In genomic region chr10:58511765-58512469, GRCh38 we compare ENCODE assay signal across 8 cellular contexts. TPM values are rescaled to one million over a fixed set of nuclear protein-coding genes. Genes with fewer than 3 reads are reported as not detected.
DNase-seq lines count a peak whose midpoint lies in the region; ATAC-seq, FAIRE-seq and TF ChIP-seq lines count a peak whose summit lies in the region.

No MANE protein-coding gene starts in this region.

- POLR2A ChIA-PET in AG04449 (lab: Yijun Ruan, JAX) (interaction anchor here (1.0 to 1.3 kb wide), 4 partner anchors 36 to 99 kb away, joined by 3 read pairs; no protein-coding TSS in a partner anchor), endothelial cell of umbilical vein (lab: Charles Lee) (no interaction called here)

- H3K4me2 ChIP-seq in endothelial cell of umbilical vein (ENCODE audit: insufficient read depth, low read length): peak overlapping the region; percentile 14

- no peaks in the 10 kb centered on the region for H3K36me3 Mint-ChIP-seq in IgD-negative memory B cell
- peaks cover 0 to 8% of the 10 kb centered on the region in 2 donors for H3K36me3 Mint-ChIP-seq in naive B cell

- no peaks in the 10 kb centered on the region for H4K20me1 ChIP-seq in endothelial cell of umbilical vein (replicated peaks; ENCODE audit: control insufficient read depth, extremely low read depth, insufficient read depth, low read length)

- H3K4me3 ChIP-seq in AG04449 (ENCODE audit: low read depth, low read length): peak overlapping the region; percentile 67
- H3K4me3 ChIP-seq in endothelial cell of umbilical vein (replicated peaks in 1 of 3; ENCODE audit: insufficient read depth in 1 of 3, low read depth in 1 of 3, low read length in 3 of 3): peak overlapping the region in 1 of 3 experiments; percentile 42

- peaks cover 16 to 58% of the 10 kb centered on the region in 2 experiments for H3K27me3 ChIP-seq in endothelial cell of umbilical vein (ENCODE audit: control insufficient read depth in 2 of 2, insufficient read depth in 2 of 2, low read length in 2 of 2)

- H3K9ac ChIP-seq in endothelial cell of umbilical vein (replicated peaks; ENCODE audit: extremely low read depth, insufficient read depth, low read length): no peak overlapping the region

- H3K27me3 Mint-ChIP-seq in IgD-negative memory B cell: peaks cover 18% of the 10 kb centered on the region
- H3K27me3 Mint-ChIP-seq in naive B cell: peaks cover 18 to 24% (median 23%) of the 10 kb centered on the region in 3 donors

- peaks cover 10% of the 10 kb centered on the region for H3K4me1 ChIP-seq in endothelial cell of umbilical vein (ENCODE audit: control insufficient read depth, extremely low read depth, insufficient read depth, low read length)

- BruUV-seq in endothelial cell of umbilical vein (replicated peaks; lab: Mats Ljungman, UMichigan): no TSS peak

- FAIRE-seq in endothelial cell of umbilical vein (lab: Jason Lieb, UNC): no peak
- no peak for FAIRE-seq in GM19239 (lab: Jason Lieb, UNC)

- no peak overlapping the region for H3K27ac ChIP-seq in endothelial cell of umbilical vein (ENCODE audit: insufficient read depth, low read depth, low read length)

- H3K9me3 Mint-ChIP-seq in IgD-negative memory B cell (no peaks in the 10 kb centered on the region), naive B cell (no peaks in the 10 kb centered on the region)

- H3K4me3 Mint-ChIP-seq in IgD-negative memory B cell (peak overlapping the region; percentile 6 to 81 (median 70)), naive B cell (peak overlapping the region; percentile 14 to 86 (median 74))

- no peaks in the 10 kb centered on the region for H3K36me3 ChIP-seq in endothelial cell of umbilical vein (ENCODE audit: control insufficient read depth in 2 of 2, extremely low read depth in 1 of 2, insufficient read depth in 2 of 2, low read length in 2 of 2)

- H2AFZ ChIP-seq in endothelial cell of umbilical vein (ENCODE audit: low read depth, low read length): peak overlapping the region; percentile 60

- dilution Hi-C loops in endothelial cell of umbilical vein (cut with MboI; ENCODE audit: extremely low pct_ligation_motif_present, low sequenced_read_pairs): no loop called here

- intact Hi-C loops in endothelial cell of umbilical vein (cut with micrococcal nuclease): loop anchor here (2.0 to 10.0 kb wide), 2 partner anchors 37 to 207 kb away; no protein-coding TSS in a partner anchor

- H3K79me2 ChIP-seq in endothelial cell of umbilical vein (ENCODE audit: control insufficient read depth, insufficient read depth, low read length): no peaks in the 10 kb centered on the region

- ATAC-seq in naive B cell (ENCODE audit: low read depth in 2 of 2): no peak
- no peak for ATAC-seq in GM18505 (IDR thresholded peaks at IDR 0.05; ENCODE audit: unreplicated experiment)

- CTCF ChIA-PET in AG04449 (lab: Yijun Ruan, JAX) (interaction anchor here (0.6 to 1.8 kb wide), 6 partner anchors 12 to 129 kb away, joined by 3 to 7 read pairs (median 4); no protein-coding TSS in a partner anchor), endothelial cell of umbilical vein (lab: Charles Lee) (interaction anchor here (0.6 to 2.2 kb wide), 2 partner anchors 19 to 43 kb away, joined by 3 to 18 read pairs; no protein-coding TSS in a partner anchor)

- no peaks in the 10 kb centered on the region for H3K9me1 ChIP-seq in endothelial cell of umbilical vein (replicated peaks; ENCODE audit: control insufficient read depth, extremely low read depth, insufficient read depth, low read length)

- H3K9me3 ChIP-seq in endothelial cell of umbilical vein (replicated peaks; ENCODE audit: control insufficient read depth, insufficient read depth, low read length): no peaks in the 10 kb centered on the region

- H3K27ac Mint-ChIP-seq in IgD-negative memory B cell: no peak overlapping the region
- no peak overlapping the region for H3K27ac Mint-ChIP-seq in naive B cell

- H3K4me1 Mint-ChIP-seq in IgD-negative memory B cell: peaks cover 5 to 8% (median 5%) of the 10 kb centered on the region in 3 donors
- peaks cover 10 to 12% (median 11%) of the 10 kb centered on the region in 3 donors for H3K4me1 Mint-ChIP-seq in naive B cell

- TF ChIP-seq POLR2A in endothelial cell of umbilical vein (IDR thresholded peaks at IDR 0.05; ENCODE audit: low read depth, low read length) (no peak), GM18505 (IDR thresholded peaks at IDR 0.05; ENCODE audit: borderline replicate concordance, extremely low read depth, insufficient read depth, insufficient read length) (no peak)

- DNase-seq in AG04449 (ENCODE audit: low read depth, low spot score) (no peak), endothelial cell of umbilical vein (ENCODE audit: low read depth, low spot score) (no peak), naive B cell (no peak), GM19239 (ENCODE audit: insufficient read length, low spot score) (no peak), NCI-H2196 (lab: John Stamatoyannopoulos, UW; ENCODE audit: unreplicated experiment) (no peak)
- DNase-seq in activated CD4-positive, CD25-positive, alpha-beta regulatory T cell treated with anti-CD3 and anti-CD28 coated beads, Interleukin-2, amount 50 U/mL, for 72 hours: no peak

- TF ChIP-seq CTCF in AG04449 (IDR thresholded peaks at IDR 0.05; ENCODE audit: insufficient read depth, low read length, missing control alignments) (no peak), endothelial cell of umbilical vein (IDR thresholded peaks at IDR 0.05; ENCODE audit: extremely low read depth in 1 of 2, insufficient read depth in 1 of 2, low read depth in 1 of 2, low read length in 2 of 2) (no peak)

TF ChIP-seq in endothelial cell of umbilical vein, 7 proteins besides CTCF, POLR2A, EP300 and RAD21:
- TF ChIP-seq FOS (IDR thresholded peaks at IDR 0.05; ENCODE audit: borderline replicate concordance, insufficient read depth, low read length) (no peak), GATA2 (IDR thresholded peaks at IDR 0.05; ENCODE audit: insufficient read depth, insufficient read length, low read depth, low read length) (no peak), MYC (IDR thresholded peaks at IDR 0.05; ENCODE audit: low read depth, low read length) (no peak)
TF ChIP-seq in endothelial cell of umbilical vein: peak in this region for 0.

RNA-seq across cellular contexts. Expression of gene BICC1, which starts 0.8 kb away (rescaled TPM):
- not detected for polyA plus RNA-seq in IgD-negative memory B cell
- 0.29 and 0.32 TPM in 2 replicates for total RNA-seq in endothelial cell of umbilical vein
- polyA plus RNA-seq in endothelial cell of umbilical vein: 0.06 and 0.08 TPM in 2 replicates
- 0.01 and 0.03 TPM in 2 replicates for polyA plus RNA-seq in endothelial cell of umbilical vein (2011; cell fraction: cytosol; rRNA removed)
- 0.03 and 0.07 TPM in 2 replicates for polyA plus RNA-seq in endothelial cell of umbilical vein (2011; cell fraction: nucleus; rRNA removed)
- polyA plus RNA-seq in endothelial cell of umbilical vein (2012): not detected in 2 replicates
- 0.39 and 0.45 TPM in 2 replicates for polyA minus RNA-seq in endothelial cell of umbilical vein
- polyA minus RNA-seq in endothelial cell of umbilical vein (2011; cell fraction: cytosol; rRNA and poly(A)+ RNA removed): 7.7 TPM
- polyA minus RNA-seq in endothelial cell of umbilical vein (2011; cell fraction: nucleus; rRNA and poly(A)+ RNA removed): 0.29 TPM in 1 of 2 replicates, not detected in the other
- not detected for polyA plus RNA-seq in naive B cell (ENCODE audit: low read depth in 6 of 6)
